In the genomic region with DNA sequence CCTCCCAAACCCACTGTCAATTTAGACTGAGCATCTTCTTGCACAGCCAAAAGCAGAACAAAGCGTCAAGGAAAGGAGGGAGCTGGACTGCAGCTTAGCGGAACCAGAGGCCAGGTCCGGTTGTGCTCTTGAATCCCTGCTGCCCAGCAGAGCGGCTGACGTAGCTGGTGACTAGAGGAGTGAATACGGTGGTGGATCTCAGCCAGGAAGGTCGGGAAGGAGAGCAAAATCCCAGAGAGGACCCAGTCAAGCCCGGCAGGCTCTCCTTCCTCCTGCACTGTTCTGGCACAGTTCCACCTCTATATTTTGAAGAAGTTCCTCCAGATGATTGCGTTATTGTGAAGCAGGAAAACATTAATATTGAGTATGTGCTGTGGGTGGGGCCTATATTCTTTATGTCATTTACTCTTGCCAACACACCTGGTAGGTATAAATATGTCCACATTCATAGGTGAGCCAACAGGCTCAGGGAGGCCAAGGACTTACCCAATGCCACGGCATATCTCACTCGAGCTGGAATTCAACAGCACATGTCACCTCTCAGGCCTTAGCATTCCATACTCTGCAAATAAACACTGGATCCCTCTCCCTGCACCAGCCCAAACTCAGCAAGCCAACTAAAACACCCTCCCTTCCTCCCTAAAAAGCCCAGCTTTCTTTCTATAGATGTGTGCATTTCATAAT, we compare ENCODE assay signal across 13 cellular contexts. TPM values are rescaled to one million over a fixed set of nuclear protein-coding genes. Genes with fewer than 3 reads are reported as not detected.
DNase-seq lines count a peak whose midpoint lies in the region; ATAC-seq, FAIRE-seq and TF ChIP-seq lines count a peak whose summit lies in the region.
"Had no signal": no experiment of that assay in that cellular context is flagged by ENCODE, and none has a peak within 500 bp of the region (broad histone marks: within the 10 kb centered on the region; RNA-seq: fewer than 3 reads in every experiment).

No MANE protein-coding gene starts in this region.

- H3K27ac Mint-ChIP-seq in endodermal cell, result peak overlapping the region; percentile 30
- peak overlapping the region in 1 of 9 donors; percentile 3 for H3K27ac Mint-ChIP-seq in naive thymus-derived CD4-positive, alpha-beta T cell
- H3K27ac Mint-ChIP-seq in neural progenitor cell, result no peak overlapping the region
- H3K27ac Mint-ChIP-seq: activated CD4-positive, alpha-beta T cell treated with anti-CD3 and anti-CD28 coated beads, Interleukin-2, amount 10 ng/mL, durations not matched to agents 24 days and 14 days; activated naive CD8-positive, alpha-beta T cell treated with anti-CD3 and anti-CD28 coated beads, Interleukin-2, amount 50 U/mL, for 24 hours; B cell; stimulated activated naive CD8-positive, alpha-beta T cell treated with anti-CD3 and anti-CD28 coated beads, Interleukin-15, Interleukin-2, amounts not matched to agents 100 ng/mL and 50 ng/mL, for 24 hours had no signal

- intact Hi-C loops in naive thymus-derived CD4-positive, alpha-beta T cell (cut with micrococcal nuclease), result no loop called here

- H3K9me3 Mint-ChIP-seq in endodermal cell (no peaks in the 10 kb centered on the region), neural progenitor cell (no peaks in the 10 kb centered on the region)
- H3K9me3 Mint-ChIP-seq in naive thymus-derived CD4-positive, alpha-beta T cell, result no peaks in the 10 kb centered on the region
- H3K9me3 Mint-ChIP-seq: activated CD4-positive, alpha-beta T cell treated with anti-CD3 and anti-CD28 coated beads, Interleukin-2, amount 10 ng/mL, durations not matched to agents 24 days and 14 days; activated naive CD8-positive, alpha-beta T cell treated with anti-CD3 and anti-CD28 coated beads, Interleukin-2, amount 50 U/mL, for 24 hours; stimulated activated naive CD8-positive, alpha-beta T cell treated with anti-CD3 and anti-CD28 coated beads, Interleukin-15, Interleukin-2, amounts not matched to agents 100 ng/mL and 50 ng/mL, for 24 hours had no signal

- H3K9ac ChIP-seq in endodermal cell (ENCODE audit: extremely low read depth, low read length, poor library complexity, severe bottlenecking), result no peak overlapping the region
- no peak overlapping the region for H3K9ac ChIP-seq in neural progenitor cell

- CTCF ChIA-PET in naive thymus-derived CD4-positive, alpha-beta T cell (lab: Charles Lee), result no interaction called here

- no peaks in the 10 kb centered on the region for H3K79me2 ChIP-seq in neural progenitor cell (ENCODE audit: low read depth)

- H3K27me3 ChIP-seq in endodermal cell (ENCODE audit: control insufficient read depth, insufficient read depth, low read length, poor library complexity, severe bottlenecking), result no peaks in the 10 kb centered on the region
- no peaks in the 10 kb centered on the region for H3K27me3 ChIP-seq in naive thymus-derived CD4-positive, alpha-beta T cell (ENCODE audit: control insufficient read depth in 2 of 2, insufficient read depth in 2 of 2, low read length in 2 of 2)
- H3K27me3 ChIP-seq in neural progenitor cell, result no peaks in the 10 kb centered on the region

- 91 to 97% methylated on average over 6 to 11 of the region's 11 CpGs for WGBS in endodermal cell (ENCODE audit: insufficient coverage in 1 of 2, insufficient read length in 1 of 2), 2 experiments

- H3K4me1 ChIP-seq in endodermal cell (ENCODE audit: control insufficient read depth, insufficient read depth, low read length), result no peaks in the 10 kb centered on the region
- H3K4me1 ChIP-seq in naive thymus-derived CD4-positive, alpha-beta T cell (ENCODE audit: control insufficient read depth in 2 of 2, insufficient read depth in 2 of 2, low read length in 2 of 2), result no peaks in the 10 kb centered on the region
- H3K4me1 ChIP-seq in neural progenitor cell, result peaks cover 13% of the 10 kb centered on the region

- FAIRE-seq in GM12891 (lab: Jason Lieb, UNC), result no peak

- peaks cover 13% of the 10 kb centered on the region for H3F3A ChIP-seq in neural progenitor cell (ENCODE audit: low read depth)

- H3K27ac ChIP-seq in C4-2B, result peak overlapping the region; percentile 4; the same call in 1 of the 2 replicates
- H3K27ac ChIP-seq in endodermal cell (ENCODE audit: low read depth, low read length), result no peak overlapping the region
- H3K27ac ChIP-seq in naive thymus-derived CD4-positive, alpha-beta T cell (ENCODE audit: low read depth, low read length), result no peak overlapping the region
- H3K27ac ChIP-seq in neural progenitor cell, result no peak overlapping the region

- H3K27me3 Mint-ChIP-seq in endodermal cell (ENCODE audit: insufficient read depth), result no peaks in the 10 kb centered on the region
- H3K27me3 Mint-ChIP-seq in naive thymus-derived CD4-positive, alpha-beta T cell, result peaks cover 0 to 27% (median 0%) of the 10 kb centered on the region in 5 donors
- H3K27me3 Mint-ChIP-seq in neural progenitor cell (ENCODE audit: insufficient read depth, low read depth), result no peaks in the 10 kb centered on the region
- H3K27me3 Mint-ChIP-seq: B cell had no signal

- no peak overlapping the region for H3K4me2 ChIP-seq in neural progenitor cell

- H3K4me1 Mint-ChIP-seq in endodermal cell, result peaks cover 9% of the 10 kb centered on the region
- H3K4me1 Mint-ChIP-seq in naive thymus-derived CD4-positive, alpha-beta T cell, result peaks cover 0 to 4% (median 4%) of the 10 kb centered on the region in 7 donors
- peaks cover 10% of the 10 kb centered on the region for H3K4me1 Mint-ChIP-seq in neural progenitor cell

- H3K36me3 Mint-ChIP-seq in endodermal cell (ENCODE audit: low read depth), result no peaks in the 10 kb centered on the region
- H3K36me3 Mint-ChIP-seq in naive thymus-derived CD4-positive, alpha-beta T cell, result peaks cover 0 to 3% (median 0%) of the 10 kb centered on the region in 5 donors
- no peaks in the 10 kb centered on the region for H3K36me3 Mint-ChIP-seq in neural progenitor cell

- POLR2A ChIA-PET in naive thymus-derived CD4-positive, alpha-beta T cell (lab: Charles Lee), result no interaction called here

- H3K9me3 ChIP-seq in endodermal cell (ENCODE audit: control insufficient read depth, low read length) (no peaks in the 10 kb centered on the region), neural progenitor cell (ENCODE audit: low read depth) (no peaks in the 10 kb centered on the region)
- H3K9me3 ChIP-seq in naive thymus-derived CD4-positive, alpha-beta T cell (ENCODE audit: control insufficient read depth in 2 of 3, low read length in 3 of 3), result no peaks in the 10 kb centered on the region

- peak; percentile 2 for DNase-seq in NCI-H510A (lab: John Stamatoyannopoulos, UW)
- DNase-seq in endodermal cell, result no peak
- DNase-seq in naive thymus-derived CD4-positive, alpha-beta T cell, result no peak
- no peak for DNase-seq in GM12891 (ENCODE audit: insufficient read length, low spot score)
- DNase-seq in neural progenitor cell (ENCODE audit: low spot score), result no peak
- no peak for DNase-seq in activated naive CD4-positive, alpha-beta T cell (lab: John Stamatoyannopoulos, UW)
- DNase-seq: activated CD4-positive, alpha-beta T cell treated with anti-CD3 and anti-CD28 coated beads, Interleukin-2, amount 10 ng/mL, durations not matched to agents 24 days and 14 days; activated naive CD8-positive, alpha-beta T cell treated with anti-CD3 and anti-CD28 coated beads, Interleukin-2, amount 50 U/mL, for 24 hours; stimulated activated CD4-positive, alpha-beta T cell treated with anti-CD3 and anti-CD28 coated beads, Interleukin-15, amount 100 ng/mL, for 24 hours had no signal

- peak; percentile 27 for ATAC-seq in naive thymus-derived CD4-positive, alpha-beta T cell
- ATAC-seq in HG02763 (IDR thresholded peaks at IDR 0.05; ENCODE audit: unreplicated experiment), result no peak
- ATAC-seq: activated naive CD8-positive, alpha-beta T cell treated with anti-CD3 and anti-CD28 coated beads, Interleukin-2, amount 50 U/mL, for 24 hours had no signal

- no peaks in the 10 kb centered on the region for H3K36me3 ChIP-seq in endodermal cell (ENCODE audit: control insufficient read depth, insufficient read depth, low read length)
- no peaks in the 10 kb centered on the region for H3K36me3 ChIP-seq in naive thymus-derived CD4-positive, alpha-beta T cell (ENCODE audit: control insufficient read depth in 2 of 3, insufficient read depth in 3 of 3, low read length in 3 of 3)
- no peaks in the 10 kb centered on the region for H3K36me3 ChIP-seq in neural progenitor cell

- TF ChIP-seq POLR2A in GM12891 (IDR thresholded peaks at IDR 0.05; ENCODE audit: low read depth, low read length), result no peak

- H3K4me3 Mint-ChIP-seq in endodermal cell (no peak overlapping the region), neural progenitor cell (no peak overlapping the region)
- no peak overlapping the region for H3K4me3 Mint-ChIP-seq in naive thymus-derived CD4-positive, alpha-beta T cell
- H3K4me3 Mint-ChIP-seq: activated CD4-positive, alpha-beta T cell treated with anti-CD3 and anti-CD28 coated beads, Interleukin-2, amount 10 ng/mL, durations not matched to agents 24 days and 14 days; activated naive CD8-positive, alpha-beta T cell treated with anti-CD3 and anti-CD28 coated beads, Interleukin-2, amount 50 U/mL, for 24 hours; B cell; stimulated activated naive CD8-positive, alpha-beta T cell treated with anti-CD3 and anti-CD28 coated beads, Interleukin-15, Interleukin-2, amounts not matched to agents 100 ng/mL and 50 ng/mL, for 24 hours had no signal

- H3K4me3 ChIP-seq in endodermal cell (ENCODE audit: low read length) (no peak overlapping the region), neural progenitor cell (no peak overlapping the region)
- H3K4me3 ChIP-seq in naive thymus-derived CD4-positive, alpha-beta T cell (ENCODE audit: low read length), result no peak overlapping the region

- H4K20me1 ChIP-seq in neural progenitor cell (ENCODE audit: low read depth), result no peaks in the 10 kb centered on the region

- no peak for TF ChIP-seq CTCF in C4-2B (conservative IDR thresholded peaks at IDR 0.05)
- no peak for TF ChIP-seq CTCF in endodermal cell (conservative IDR thresholded peaks at IDR 0.05)
- no peak for TF ChIP-seq CTCF in neural progenitor cell (IDR thresholded peaks at IDR 0.05)

- no peak overlapping the region for H2AFZ ChIP-seq in neural progenitor cell (replicated peaks)

RNA-seq across cellular contexts. Expression of a gene that starts 23.6 kb away (rescaled TPM):
- total RNA-seq in endodermal cell, result 10 to 100 TPM; 14.6 to 18.1 TPM
- polyA plus RNA-seq in endodermal cell (2013, experiment 1 of 2), result 8.7 TPM
- 8.5 TPM for polyA plus RNA-seq in endodermal cell (2013, experiment 2 of 2)
- 10 to 100 TPM; 14.1 to 31.9 (median 18.4) TPM for total RNA-seq in naive thymus-derived CD4-positive, alpha-beta T cell
- polyA plus RNA-seq in naive thymus-derived CD4-positive, alpha-beta T cell, result 1 to 10 TPM; 6.4 to 6.8 TPM
- polyA plus RNA-seq in GM12891 (2012; ENCODE audit: low read depth, missing spikeins), result 11.9 TPM
- total RNA-seq in neural progenitor cell (ENCODE audit: low replicate concordance), result 11.6 and 11.9 TPM in 2 replicates

RNA-seq across cellular contexts. Expression of a gene that starts 43.8 kb away (rescaled TPM):
- total RNA-seq in endodermal cell, result 10 to 100 TPM; 13.1 to 17.7 TPM
- 17.1 TPM for polyA plus RNA-seq in endodermal cell (2013, experiment 1 of 2)
- polyA plus RNA-seq in endodermal cell (2013, experiment 2 of 2), result 18.4 TPM
- total RNA-seq in naive thymus-derived CD4-positive, alpha-beta T cell, result 10 to 100 TPM; 17.3 to 27.2 (median 19.8) TPM
- polyA plus RNA-seq in naive thymus-derived CD4-positive, alpha-beta T cell, result 1 to 10 TPM; 4.7 to 6.8 TPM
- polyA plus RNA-seq in GM12891 (2012; ENCODE audit: low read depth, missing spikeins), result 14.4 TPM
- 8.5 and 12.3 TPM in 2 replicates for total RNA-seq in neural progenitor cell (ENCODE audit: low replicate concordance)

RNA-seq across cellular contexts. Expression of a gene that starts 43.9 kb away (rescaled TPM):
- total RNA-seq in endodermal cell (10 to 100 TPM; 18.6 to 20.3 TPM), neural progenitor cell (ENCODE audit: low replicate concordance) (10.3 and 12.9 TPM in 2 replicates)
- 10.0 TPM for polyA plus RNA-seq in endodermal cell (2013, experiment 1 of 2)
- polyA plus RNA-seq in endodermal cell (2013, experiment 2 of 2), result 8.4 TPM
- 10 to 100 TPM in 4 of 5 experiments, 1 to 10 TPM in 1; 6.2 to 18.2 (median 11.0) TPM for total RNA-seq in naive thymus-derived CD4-positive, alpha-beta T cell
- 1 to 10 TPM; 5.6 to 8.2 TPM for polyA plus RNA-seq in naive thymus-derived CD4-positive, alpha-beta T cell
- 5.0 TPM for polyA plus RNA-seq in GM12891 (2012; ENCODE audit: low read depth, missing spikeins)
